ENCODE assay signal across 1 cellular context in the genomic region with DNA sequence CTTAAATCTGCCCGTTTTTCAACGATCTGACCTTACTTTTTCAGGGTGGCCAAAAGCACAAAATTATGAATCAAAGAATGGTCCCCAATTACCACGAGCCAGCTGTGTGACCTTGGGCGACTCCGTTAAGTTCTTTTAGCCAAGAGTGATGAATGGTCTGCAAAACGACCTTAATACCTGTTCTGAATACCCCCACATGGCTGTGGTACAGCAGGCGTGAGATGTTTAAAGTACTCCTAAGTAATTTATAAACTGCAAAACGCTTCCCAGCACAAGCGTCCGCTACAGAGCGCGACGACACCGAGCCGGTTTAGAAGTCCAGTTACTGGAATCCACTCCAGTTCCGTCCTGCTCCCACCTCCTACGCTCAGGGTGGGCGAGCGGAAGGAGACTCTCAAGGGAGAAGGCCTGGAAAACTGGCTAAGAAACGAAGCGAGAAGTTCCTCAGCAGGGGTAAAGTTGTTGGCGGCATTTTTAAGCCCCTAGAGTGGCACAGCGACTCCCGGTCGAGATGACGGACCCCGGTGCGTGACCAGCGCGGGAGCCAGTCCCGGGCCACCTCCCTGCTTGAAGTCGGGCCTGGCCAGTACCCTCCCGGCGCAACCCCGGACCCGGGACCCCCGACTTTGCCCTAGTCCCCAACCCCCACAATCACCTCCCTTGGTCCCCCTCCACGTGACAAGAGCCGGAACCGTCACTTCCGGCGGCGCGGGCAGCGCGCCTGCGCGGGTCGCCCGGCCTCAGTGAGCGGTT.
TF ChIP-seq lines count a peak whose summit lies in the region.

No MANE protein-coding gene starts in this region.

TF ChIP-seq in HepG2, 621 proteins besides CTCF, POLR2A, EP300 and RAD21 (continued from another document and continues in another):
- TF ChIP-seq, protein P1, sequence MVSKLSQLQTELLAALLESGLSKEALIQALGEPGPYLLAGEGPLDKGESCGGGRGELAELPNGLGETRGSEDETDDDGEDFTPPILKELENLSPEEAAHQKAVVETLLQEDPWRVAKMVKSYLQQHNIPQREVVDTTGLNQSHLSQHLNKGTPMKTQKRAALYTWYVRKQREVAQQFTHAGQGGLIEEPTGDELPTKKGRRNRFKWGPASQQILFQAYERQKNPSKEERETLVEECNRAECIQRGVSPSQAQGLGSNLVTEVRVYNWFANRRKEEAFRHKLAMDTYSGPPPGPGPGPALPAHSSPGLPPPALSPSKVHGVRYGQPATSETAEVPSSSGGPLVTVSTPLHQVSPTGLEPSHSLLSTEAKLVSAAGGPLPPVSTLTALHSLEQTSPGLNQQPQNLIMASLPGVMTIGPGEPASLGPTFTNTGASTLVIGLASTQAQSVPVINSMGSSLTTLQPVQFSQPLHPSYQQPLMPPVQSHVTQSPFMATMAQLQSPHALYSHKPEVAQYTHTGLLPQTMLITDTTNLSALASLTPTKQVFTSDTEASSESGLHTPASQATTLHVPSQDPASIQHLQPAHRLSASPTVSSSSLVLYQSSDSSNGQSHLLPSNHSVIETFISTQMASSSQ (IDR thresholded peaks at IDR 0.05; ENCODE audit: low read depth), result no peak
- TF ChIP-seq, protein P1 (CRISPR knock-in tag; IDR thresholded peaks at IDR 0.05; ENCODE audit: borderline replicate concordance), result no peak
- TF ChIP-seq, protein P2, sequence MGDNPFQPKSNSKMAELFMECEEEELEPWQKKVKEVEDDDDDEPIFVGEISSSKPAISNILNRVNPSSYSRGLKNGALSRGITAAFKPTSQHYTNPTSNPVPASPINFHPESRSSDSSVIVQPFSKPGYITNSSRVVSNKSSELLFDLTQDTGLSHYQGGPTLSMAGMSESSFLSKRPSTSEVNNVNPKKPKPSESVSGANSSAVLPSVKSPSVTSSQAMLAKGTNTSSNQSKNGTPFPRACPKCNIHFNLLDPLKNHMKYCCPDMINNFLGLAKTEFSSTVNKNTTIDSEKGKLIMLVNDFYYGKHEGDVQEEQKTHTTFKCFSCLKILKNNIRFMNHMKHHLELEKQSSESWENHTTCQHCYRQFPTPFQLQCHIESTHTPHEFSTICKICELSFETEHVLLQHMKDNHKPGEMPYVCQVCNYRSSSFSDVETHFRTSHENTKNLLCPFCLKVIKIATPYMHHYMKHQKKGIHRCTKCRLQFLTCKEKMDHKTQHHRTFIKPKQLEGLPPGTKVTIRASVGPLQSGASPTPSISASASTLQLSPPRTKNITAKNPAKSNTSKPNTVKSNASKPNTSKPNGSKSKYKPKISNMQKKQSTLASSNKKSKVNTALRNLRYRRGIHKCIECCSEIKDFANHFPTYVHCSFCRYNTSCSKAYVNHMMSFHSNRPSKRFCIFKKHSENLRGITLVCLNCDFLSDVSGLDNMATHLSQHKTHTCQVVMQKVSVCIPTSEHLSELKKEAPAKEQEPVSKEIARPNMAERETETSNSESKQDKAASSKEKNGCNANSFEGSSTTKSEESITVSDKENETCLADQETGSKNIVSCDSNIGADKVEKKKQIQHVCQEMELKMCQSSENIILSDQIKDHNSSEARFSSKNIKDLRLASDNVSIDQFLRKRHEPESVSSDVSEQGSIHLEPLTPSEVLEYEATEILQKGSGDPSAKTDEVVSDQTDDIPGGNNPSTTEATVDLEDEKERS (CRISPR knock-in tag; IDR thresholded peaks at IDR 0.05), result peak; percentile 20; the same call in 1 of the 2 replicates
- TF ChIP-seq KDM1A (CRISPR knock-in tag; IDR thresholded peaks at IDR 0.05) (no peak), ZNF780A (CRISPR knock-in tag; IDR thresholded peaks at IDR 0.05) (0 out of 2 replicates have a peak, but pooled peaks have one; percentile 63), ZNF549 (CRISPR knock-in tag; IDR thresholded peaks at IDR 0.05) (no peak), ZNF782 (CRISPR knock-in tag; IDR thresholded peaks at IDR 0.05; ENCODE audit: borderline replicate concordance) (no peak; the same call in 1 of the 2 replicates), CBFB (CRISPR knock-in tag; IDR thresholded peaks at IDR 0.05) (peak; percentile 63; the same call in 1 of the 2 replicates), EHMT2 (IDR thresholded peaks at IDR 0.05; ENCODE audit: borderline replicate concordance, low read depth, low read length) (no peak), ZNF20 (CRISPR knock-in tag; IDR thresholded peaks at IDR 0.05) (no peak), RCOR2 (CRISPR knock-in tag; IDR thresholded peaks at IDR 0.05) (no peak; the same call in 1 of the 2 replicates), TOE1 (CRISPR knock-in tag; IDR thresholded peaks at IDR 0.05) (0 out of 2 replicates have a peak, but pooled peaks have one; percentile 34), ZNF720 (CRISPR knock-in tag; IDR thresholded peaks at IDR 0.05) (no peak), ZNF24 (IDR thresholded peaks at IDR 0.05) (no peak), KDM2A (CRISPR knock-in tag; IDR thresholded peaks at IDR 0.05; ENCODE audit: borderline replicate concordance, low read depth) (peak; percentile 84), GFI1 (CRISPR knock-in tag; IDR thresholded peaks at IDR 0.05; ENCODE audit: borderline replicate concordance) (no peak), TGIF2 (CRISPR knock-in tag; IDR thresholded peaks at IDR 0.05) (0 out of 2 replicates have a peak, but pooled peaks have one; percentile 58), KDM3A (CRISPR knock-in tag; IDR thresholded peaks at IDR 0.05; ENCODE audit: low read depth) (peak; percentile 63; the same call in 1 of the 2 replicates), MTF2 (CRISPR knock-in tag; IDR thresholded peaks at IDR 0.05; ENCODE audit: borderline replicate concordance) (0 out of 2 replicates have a peak, but pooled peaks have one; percentile 12), PCBP1 (IDR thresholded peaks at IDR 0.05; ENCODE audit: borderline replicate concordance, low read depth, low read length) (peak; percentile 89), ZNF724P (CRISPR knock-in tag; IDR thresholded peaks at IDR 0.05; ENCODE audit: borderline replicate concordance) (0 out of 2 replicates have a peak, but pooled peaks have one; percentile 38)
- TF ChIP-seq, protein P3, sequence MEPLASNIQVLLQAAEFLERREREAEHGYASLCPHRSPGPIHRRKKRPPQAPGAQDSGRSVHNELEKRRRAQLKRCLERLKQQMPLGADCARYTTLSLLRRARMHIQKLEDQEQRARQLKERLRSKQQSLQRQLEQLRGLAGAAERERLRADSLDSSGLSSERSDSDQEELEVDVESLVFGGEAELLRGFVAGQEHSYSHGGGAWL (CRISPR knock-in tag; IDR thresholded peaks at IDR 0.05), result 0 out of 2 replicates have a peak, but pooled peaks have one; percentile 74
- TF ChIP-seq, protein P4, sequence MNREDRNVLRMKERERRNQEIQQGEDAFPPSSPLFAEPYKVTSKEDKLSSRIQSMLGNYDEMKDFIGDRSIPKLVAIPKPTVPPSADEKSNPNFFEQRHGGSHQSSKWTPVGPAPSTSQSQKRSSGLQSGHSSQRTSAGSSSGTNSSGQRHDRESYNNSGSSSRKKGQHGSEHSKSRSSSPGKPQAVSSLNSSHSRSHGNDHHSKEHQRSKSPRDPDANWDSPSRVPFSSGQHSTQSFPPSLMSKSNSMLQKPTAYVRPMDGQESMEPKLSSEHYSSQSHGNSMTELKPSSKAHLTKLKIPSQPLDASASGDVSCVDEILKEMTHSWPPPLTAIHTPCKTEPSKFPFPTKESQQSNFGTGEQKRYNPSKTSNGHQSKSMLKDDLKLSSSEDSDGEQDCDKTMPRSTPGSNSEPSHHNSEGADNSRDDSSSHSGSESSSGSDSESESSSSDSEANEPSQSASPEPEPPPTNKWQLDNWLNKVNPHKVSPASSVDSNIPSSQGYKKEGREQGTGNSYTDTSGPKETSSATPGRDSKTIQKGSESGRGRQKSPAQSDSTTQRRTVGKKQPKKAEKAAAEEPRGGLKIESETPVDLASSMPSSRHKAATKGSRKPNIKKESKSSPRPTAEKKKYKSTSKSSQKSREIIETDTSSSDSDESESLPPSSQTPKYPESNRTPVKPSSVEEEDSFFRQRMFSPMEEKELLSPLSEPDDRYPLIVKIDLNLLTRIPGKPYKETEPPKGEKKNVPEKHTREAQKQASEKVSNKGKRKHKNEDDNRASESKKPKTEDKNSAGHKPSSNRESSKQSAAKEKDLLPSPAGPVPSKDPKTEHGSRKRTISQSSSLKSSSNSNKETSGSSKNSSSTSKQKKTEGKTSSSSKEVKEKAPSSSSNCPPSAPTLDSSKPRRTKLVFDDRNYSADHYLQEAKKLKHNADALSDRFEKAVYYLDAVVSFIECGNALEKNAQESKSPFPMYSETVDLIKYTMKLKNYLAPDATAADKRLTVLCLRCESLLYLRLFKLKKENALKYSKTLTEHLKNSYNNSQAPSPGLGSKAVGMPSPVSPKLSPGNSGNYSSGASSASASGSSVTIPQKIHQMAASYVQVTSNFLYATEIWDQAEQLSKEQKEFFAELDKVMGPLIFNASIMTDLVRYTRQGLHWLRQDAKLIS (CRISPR knock-in tag; IDR thresholded peaks at IDR 0.05), result no peak
- TF ChIP-seq, protein P5, sequence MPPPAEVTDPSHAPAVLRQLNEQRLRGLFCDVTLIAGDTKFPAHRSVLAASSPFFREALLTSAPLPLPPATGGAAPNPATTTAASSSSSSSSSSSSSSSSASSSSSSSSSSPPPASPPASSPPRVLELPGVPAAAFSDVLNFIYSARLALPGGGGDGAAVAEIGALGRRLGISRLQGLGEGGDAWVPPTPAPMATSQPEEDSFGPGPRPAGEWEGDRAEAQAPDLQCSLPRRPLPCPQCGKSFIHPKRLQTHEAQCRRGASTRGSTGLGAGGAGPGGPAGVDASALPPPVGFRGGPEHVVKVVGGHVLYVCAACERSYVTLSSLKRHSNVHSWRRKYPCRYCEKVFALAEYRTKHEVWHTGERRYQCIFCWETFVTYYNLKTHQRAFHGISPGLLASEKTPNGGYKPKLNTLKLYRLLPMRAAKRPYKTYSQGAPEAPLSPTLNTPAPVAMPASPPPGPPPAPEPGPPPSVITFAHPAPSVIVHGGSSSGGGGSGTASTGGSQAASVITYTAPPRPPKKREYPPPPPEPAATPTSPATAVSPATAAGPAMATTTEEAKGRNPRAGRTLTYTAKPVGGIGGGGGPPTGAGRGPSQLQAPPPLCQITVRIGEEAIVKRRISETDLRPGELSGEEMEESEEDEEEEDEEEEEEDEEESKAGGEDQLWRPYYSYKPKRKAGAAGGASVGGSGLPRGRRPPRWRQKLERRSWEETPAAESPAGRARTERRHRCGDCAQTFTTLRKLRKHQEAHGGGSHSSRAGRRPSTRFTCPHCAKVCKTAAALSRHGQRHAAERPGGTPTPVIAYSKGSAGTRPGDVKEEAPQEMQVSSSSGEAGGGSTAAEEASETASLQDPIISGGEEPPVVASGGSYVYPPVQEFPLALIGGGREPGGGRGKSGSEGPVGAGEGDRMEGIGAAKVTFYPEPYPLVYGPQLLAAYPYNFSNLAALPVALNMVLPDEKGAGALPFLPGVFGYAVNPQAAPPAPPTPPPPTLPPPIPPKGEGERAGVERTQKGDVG (CRISPR knock-in tag; IDR thresholded peaks at IDR 0.05; ENCODE audit: borderline replicate concordance), result peak; percentile 48; the same call in 1 of the 2 replicates
- TF ChIP-seq, protein P6, sequence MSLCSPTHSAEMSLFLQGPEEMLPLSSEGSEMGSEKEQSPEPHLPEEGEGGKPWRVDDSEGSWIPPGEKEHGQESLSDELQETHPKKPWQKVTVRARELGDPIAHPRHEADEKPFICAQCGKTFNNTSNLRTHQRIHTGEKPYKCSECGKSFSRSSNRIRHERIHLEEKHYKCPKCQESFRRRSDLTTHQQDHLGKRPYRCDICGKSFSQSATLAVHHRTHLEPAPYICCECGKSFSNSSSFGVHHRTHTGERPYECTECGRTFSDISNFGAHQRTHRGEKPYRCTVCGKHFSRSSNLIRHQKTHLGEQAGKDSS (CRISPR knock-in tag; IDR thresholded peaks at IDR 0.05; ENCODE audit: borderline replicate concordance, low read depth), result no peak
- TF ChIP-seq, protein P7, sequence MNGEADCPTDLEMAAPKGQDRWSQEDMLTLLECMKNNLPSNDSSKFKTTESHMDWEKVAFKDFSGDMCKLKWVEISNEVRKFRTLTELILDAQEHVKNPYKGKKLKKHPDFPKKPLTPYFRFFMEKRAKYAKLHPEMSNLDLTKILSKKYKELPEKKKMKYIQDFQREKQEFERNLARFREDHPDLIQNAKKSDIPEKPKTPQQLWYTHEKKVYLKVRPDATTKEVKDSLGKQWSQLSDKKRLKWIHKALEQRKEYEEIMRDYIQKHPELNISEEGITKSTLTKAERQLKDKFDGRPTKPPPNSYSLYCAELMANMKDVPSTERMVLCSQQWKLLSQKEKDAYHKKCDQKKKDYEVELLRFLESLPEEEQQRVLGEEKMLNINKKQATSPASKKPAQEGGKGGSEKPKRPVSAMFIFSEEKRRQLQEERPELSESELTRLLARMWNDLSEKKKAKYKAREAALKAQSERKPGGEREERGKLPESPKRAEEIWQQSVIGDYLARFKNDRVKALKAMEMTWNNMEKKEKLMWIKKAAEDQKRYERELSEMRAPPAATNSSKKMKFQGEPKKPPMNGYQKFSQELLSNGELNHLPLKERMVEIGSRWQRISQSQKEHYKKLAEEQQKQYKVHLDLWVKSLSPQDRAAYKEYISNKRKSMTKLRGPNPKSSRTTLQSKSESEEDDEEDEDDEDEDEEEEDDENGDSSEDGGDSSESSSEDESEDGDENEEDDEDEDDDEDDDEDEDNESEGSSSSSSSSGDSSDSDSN (CRISPR knock-in tag; IDR thresholded peaks at IDR 0.05), result no peak; the same call in 1 of the 2 replicates
